Comparison of ENCODE assay signal across 8 cellular contexts in genomic region chr20:41317536-41318270, GRCh38. TPM values are rescaled to one million over a fixed set of nuclear protein-coding genes. Genes with fewer than 3 reads are reported as not detected.
A peak's percentile ranks its signal among the peaks of the same experiment; 100 is the strongest.
DNase-seq lines count a peak whose midpoint lies in the region; ATAC-seq and TF ChIP-seq lines count a peak whose summit lies in the region.

ZHX3 (minus strand) TSS chr20:41317731; CDS start chr20:41204916, 112,815 bp downstream.

- no peaks in the 10 kb centered on the region for H3K4me1 ChIP-seq in breast epithelium

- H3K27ac ChIP-seq in WERI-Rb-1 (peak within 1 kb of the TSS; percentile 90), breast epithelium (peak within 1 kb of the TSS; percentile 77 to 95), skin epidermis (peak within 1 kb of the TSS; percentile 0 to 93 (median 82))

- no peak for TF ChIP-seq POLR2A in breast epithelium (IDR thresholded peaks at IDR 0.05)

- H3K36me3 ChIP-seq in WERI-Rb-1: no peaks in the 10 kb centered on the region
- H3K36me3 ChIP-seq in breast epithelium: no peaks in the 10 kb centered on the region

- in situ Hi-C loops in ACHN (cut with HindIII; ENCODE audit: low pct_ligation_motif_present, low pct_unique_long_range_greater_than_20kb, low sequenced_read_pairs): no loop called here

- peak within 1 kb of the TSS; percentile 68 for H3K4me3 ChIP-seq in WERI-Rb-1 (ENCODE audit: low read depth, low read length)
- peak within 1 kb of the TSS; percentile 81 to 97 (median 84) for H3K4me3 ChIP-seq in breast epithelium
- peak within 1 kb of the TSS; percentile 77 for H3K4me3 ChIP-seq in iPS-18c (ENCODE audit: insufficient read depth, low read depth, low read length)
- peak within 1 kb of the TSS; percentile 53 to 94 (median 81) for H3K4me3 ChIP-seq in skin epidermis

- TF ChIP-seq CTCF in WERI-Rb-1 (IDR thresholded peaks at IDR 0.05; ENCODE audit: low read depth, low read length) (no peak), breast epithelium (IDR thresholded peaks at IDR 0.05) (no peak)

- H3K9me3 ChIP-seq in WERI-Rb-1 (ENCODE audit: severe bottlenecking) (no peaks in the 10 kb centered on the region), breast epithelium (no peaks in the 10 kb centered on the region), iPS-18c (ENCODE audit: control insufficient read depth, insufficient read depth, low read length) (no peaks in the 10 kb centered on the region)

- H3K27me3 ChIP-seq in WERI-Rb-1 (ENCODE audit: insufficient read depth, low read depth, severe bottlenecking) (no peaks in the 10 kb centered on the region), breast epithelium (no peaks in the 10 kb centered on the region)

- intact Hi-C loops in breast epithelium (cut with DNase I; ENCODE audit: low total_unique reads): no loop called here

- DNase-seq in ACHN (peak; percentile 95), NCI-H2196 treated with DMSO at 0.1 percent for 48 hours (lab: John Stamatoyannopoulos, UW; ENCODE audit: unreplicated experiment) (peak; percentile 93), WERI-Rb-1 (peak; percentile 97), breast epithelium (ENCODE audit: low spot score in 2 of 2) (peak; percentile 91 to 93)

- ATAC-seq in GM18907 (IDR thresholded peaks at IDR 0.05; ENCODE audit: unreplicated experiment): peak; percentile 98
- ATAC-seq in HG03139 (IDR thresholded peaks at IDR 0.05; ENCODE audit: unreplicated experiment): peak; percentile 95

RNA-seq across cellular contexts. Expression of gene ZHX3, which starts in this region (rescaled TPM):
- 10 to 100 TPM; 34.4 to 35.7 (median 34.6) TPM for total RNA-seq in breast epithelium

Comparison
In these comparisons a context has a peak if more than half of its experiments do, and no peak if none do; other contexts are left out.
1. Peak in every context shown above with its lines: DNase-seq, ATAC-seq, H3K4me3 ChIP-seq and H3K27ac ChIP-seq.